ENCODE assay signal across 26 cellular contexts in the genomic region with DNA sequence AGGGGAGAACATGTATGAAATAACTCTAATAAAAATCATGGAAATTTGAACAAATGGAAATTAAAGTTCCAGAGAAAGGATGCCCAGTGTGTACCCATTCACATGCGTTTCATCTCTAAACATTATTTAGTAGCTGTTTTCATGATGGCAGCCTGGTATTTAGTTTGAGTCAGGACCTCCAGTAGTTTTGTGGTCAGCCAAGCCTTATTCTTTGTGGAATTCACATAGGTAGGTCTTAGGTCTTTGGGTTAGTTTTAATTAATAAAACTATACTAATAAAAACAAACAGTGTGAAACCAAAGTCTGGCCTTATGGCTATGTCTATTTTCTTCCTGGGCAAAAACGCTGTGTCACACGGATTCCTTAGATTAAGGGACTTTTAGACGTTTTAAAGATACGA.
"Had no signal": no experiment of that assay in that cellular context is flagged by ENCODE, and none has a peak within 500 bp of the region (broad histone marks: within the 10 kb centered on the region; RNA-seq: fewer than 3 reads in every experiment).

No MANE protein-coding gene starts in this region.

- DNase-seq: central memory CD4-positive, alpha-beta T cell; colonic mucosa; effector CD8-positive, alpha-beta T cell; endodermal cell; heart left ventricle; hippocampal formation; mucosa of descending colon; naive B cell; nucleus accumbens; right cardiac atrium; sigmoid colon; stimulated activated CD4-positive, alpha-beta T cell treated with anti-CD3 and anti-CD28 coated beads, Interleukin-2, amount 100 ng/mL, for 24 hours; stimulated activated CD4-positive, alpha-beta T cell treated with anti-CD3 and anti-CD28 coated beads, Interleukin-4, amount 100 ng/mL, for 4 hours; stimulated activated naive CD8-positive, alpha-beta T cell treated with anti-CD3 and anti-CD28 coated beads, Interleukin-15, Interleukin-2, amounts not matched to agents 100 U/mL and 50 U/mL, for 24 hours; substantia nigra; upper lobe of left lung had no signal

- H3K27me3 ChIP-seq: colonic mucosa, heart left ventricle, sigmoid colon, tibial nerve, upper lobe of left lung had no signal

- H3K4me3 ChIP-seq: colonic mucosa, heart left ventricle, lung, mucosa of descending colon, prostate gland, sigmoid colon, thoracic aorta, tibial nerve, upper lobe of left lung had no signal

- H3K9me3 ChIP-seq: colonic mucosa, mucosa of descending colon, prostate gland, sigmoid colon, thoracic aorta, upper lobe of left lung had no signal

- FAIRE-seq: frontal cortex, islet of Langerhans, urothelium cell line had no signal

- ATAC-seq: heart left ventricle; left lobe of liver; mucosa of descending colon; natural killer cell treated with Interleukin-12 subunit alpha and Interleukin-12 subunit beta and Interleukin-15 and Interleukin-18, amount 100 ng/mL, for 72 hours; right cardiac atrium; stimulated activated memory B cell treated with anti-CD40 and anti-IgM and Interleukin-4, amounts not matched to agents 10 μg/mL and 1 μg/mL and 100 μg/mL, for 72 hours; stimulated activated naive CD8-positive, alpha-beta T cell treated with anti-CD3 and anti-CD28 coated beads, Interleukin-15, Interleukin-2, amounts not matched to agents 100 U/mL and 50 U/mL, for 24 hours had no signal

- H3K4me1 ChIP-seq: colonic mucosa, heart left ventricle, prostate gland, sigmoid colon, tibial nerve had no signal

- H3K36me3 ChIP-seq: colonic mucosa, heart left ventricle, prostate gland, sigmoid colon, thoracic aorta, tibial nerve, upper lobe of left lung had no signal

- H3K27ac ChIP-seq: colonic mucosa, heart left ventricle, prostate gland, sigmoid colon, tibial nerve, upper lobe of left lung had no signal
